Comparison of ENCODE assay signal across 13 cellular contexts in genomic region chr2:63121055-63121834, GRCh38.
"Had no signal": no experiment of that assay in that cellular context is flagged by ENCODE, and none has a peak within 500 bp of the region (broad histone marks: within the 10 kb centered on the region; RNA-seq: fewer than 3 reads in every experiment).

No MANE protein-coding gene starts in this region.

- H3K27ac ChIP-seq: colonic mucosa, pancreas, skin epidermis, testis had no signal

- DNase-seq: activated gamma-delta T cell; activated naive CD8-positive, alpha-beta T cell treated with anti-CD3 and anti-CD28 coated beads, Interleukin-2, amount 10 ng/mL, durations not matched to agents 7 days and 5 days; activated T-cell treated with anti-CD3 and anti-CD28 coated beads, Interleukin-2, amount 50 U/mL, for 4 hours; aorta; colonic mucosa; pancreas; stimulated activated CD4-positive, alpha-beta T cell treated with anti-CD3 and anti-CD28 coated beads, Interleukin-4, amount 100 ng/mL, for 4 hours; stimulated activated naive CD8-positive, alpha-beta T cell treated with anti-CD3 and anti-CD28 coated beads, Interleukin-15, amount 100 ng/mL, for 72 hours; T-helper 2 cell; testis had no signal

- H3K36me3 Mint-ChIP-seq: activated naive CD8-positive, alpha-beta T cell treated with anti-CD3 and anti-CD28 coated beads, Interleukin-2, amount 10 ng/mL, durations not matched to agents 7 days and 5 days had no signal

- H3K4me1 ChIP-seq: colonic mucosa, pancreas, testis had no signal

- H3K4me1 Mint-ChIP-seq: activated naive CD8-positive, alpha-beta T cell treated with anti-CD3 and anti-CD28 coated beads, Interleukin-2, amount 10 ng/mL, durations not matched to agents 7 days and 5 days; stimulated activated naive CD8-positive, alpha-beta T cell treated with anti-CD3 and anti-CD28 coated beads, Interleukin-15, amount 100 ng/mL, for 72 hours had no signal

- ATAC-seq: activated CD4-positive, CD25-positive, alpha-beta regulatory T cell treated with anti-CD3 and anti-CD28 coated beads, Interleukin-2, amount 50 U/mL, for 24 hours; activated T-cell treated with anti-CD3 and anti-CD28 coated beads, Interleukin-2, amount 50 U/mL, for 4 hours; pancreas; stimulated activated naive CD8-positive, alpha-beta T cell treated with anti-CD3 and anti-CD28 coated beads, Interleukin-15, amount 100 ng/mL, for 72 hours had no signal

- H3K4me3 Mint-ChIP-seq: activated naive CD8-positive, alpha-beta T cell treated with anti-CD3 and anti-CD28 coated beads, Interleukin-2, amount 10 ng/mL, durations not matched to agents 7 days and 5 days; activated T-cell treated with anti-CD3 and anti-CD28 coated beads, Interleukin-2, amount 50 U/mL, for 4 hours; mesothelial cell of epicardium; stimulated activated naive CD8-positive, alpha-beta T cell treated with anti-CD3 and anti-CD28 coated beads, Interleukin-15, amount 100 ng/mL, for 72 hours had no signal

- H3K27ac Mint-ChIP-seq: activated naive CD8-positive, alpha-beta T cell treated with anti-CD3 and anti-CD28 coated beads, Interleukin-2, amount 10 ng/mL, durations not matched to agents 7 days and 5 days; mesothelial cell of epicardium; stimulated activated naive CD8-positive, alpha-beta T cell treated with anti-CD3 and anti-CD28 coated beads, Interleukin-15, amount 100 ng/mL, for 72 hours had no signal

- H3K9me3 Mint-ChIP-seq: activated naive CD8-positive, alpha-beta T cell treated with anti-CD3 and anti-CD28 coated beads, Interleukin-2, amount 10 ng/mL, durations not matched to agents 7 days and 5 days had no signal

- H3K4me3 ChIP-seq: colonic mucosa, pancreas, skin epidermis, testis had no signal

- H3K27me3 Mint-ChIP-seq: activated naive CD8-positive, alpha-beta T cell treated with anti-CD3 and anti-CD28 coated beads, Interleukin-2, amount 10 ng/mL, durations not matched to agents 7 days and 5 days; stimulated activated naive CD8-positive, alpha-beta T cell treated with anti-CD3 and anti-CD28 coated beads, Interleukin-15, amount 100 ng/mL, for 72 hours had no signal

- H3K9me3 ChIP-seq: colonic mucosa, pancreas, testis had no signal

- H3K36me3 ChIP-seq: colonic mucosa, pancreas had no signal

- H3K27me3 ChIP-seq: colonic mucosa, pancreas, testis had no signal
